Comparison of ENCODE assay signal across 1 cellular context in genomic region chr2:50751255-50752069, GRCh38.
TF ChIP-seq lines count a peak whose summit lies in the region.

No MANE protein-coding gene starts in this region.

TF ChIP-seq in SK-N-SH, 30 proteins besides CTCF, POLR2A, EP300 and RAD21 (continued from another document):
- TF ChIP-seq IRF3 (IDR thresholded peaks at IDR 0.05; ENCODE audit: low read depth, low read length) (no peak), EZH2phosphoT487 (IDR thresholded peaks at IDR 0.05; ENCODE audit: borderline replicate concordance, low read depth) (no peak), CHD2 (IDR thresholded peaks at IDR 0.05; ENCODE audit: low read length, partially characterized antibody) (no peak), FOSL2 (IDR thresholded peaks at IDR 0.05; ENCODE audit: borderline replicate concordance, low read depth) (no peak), RXRA (IDR thresholded peaks at IDR 0.05; ENCODE audit: borderline replicate concordance, low read depth) (no peak), MAX (IDR thresholded peaks at IDR 0.05; ENCODE audit: low read depth) (no peak), SIN3A (IDR thresholded peaks at IDR 0.05; ENCODE audit: borderline replicate concordance, low read depth, low read length) (no peak), USF2 (IDR thresholded peaks at IDR 0.05; ENCODE audit: borderline replicate concordance, low read depth, low read length) (no peak)
